Comparison of ENCODE assay signal across 27 cellular contexts in the genomic region with DNA sequence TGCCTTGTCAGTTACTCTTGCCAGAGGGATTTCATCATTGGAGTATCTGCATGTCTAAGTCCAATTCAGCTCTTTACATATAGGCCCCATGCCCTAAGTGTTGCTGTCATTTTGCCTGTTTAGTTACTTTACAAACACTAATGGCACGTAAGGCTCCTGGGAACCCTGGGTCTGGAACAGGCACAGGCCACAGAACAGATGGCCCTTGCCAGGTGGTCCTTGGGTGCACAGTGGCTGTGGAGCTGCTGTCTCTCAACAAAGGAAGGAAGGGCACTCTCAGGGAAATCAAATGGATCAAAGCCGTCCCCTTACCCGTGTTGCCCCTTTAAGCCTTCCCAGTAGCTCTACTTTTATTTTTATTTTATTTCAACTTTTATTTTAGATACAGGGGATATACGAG. TPM values are rescaled to one million over a fixed set of nuclear protein-coding genes. Genes with fewer than 3 reads are reported as not detected.
A peak's percentile ranks its signal among the peaks of the same experiment; 100 is the strongest.
DNase-seq lines count a peak whose midpoint lies in the region; ATAC-seq, FAIRE-seq and TF ChIP-seq lines count a peak whose summit lies in the region.
"Had no signal": no experiment of that assay in that cellular context is flagged by ENCODE, and none has a peak within 500 bp of the region (broad histone marks: within the 10 kb centered on the region; RNA-seq: fewer than 3 reads in every experiment).

No MANE protein-coding gene starts in this region.

- no peaks in the 10 kb centered on the region for H3K9me2 ChIP-seq in GM23248 (ENCODE audit: insufficient read depth)

- in situ Hi-C loops in GM23248 (cut with MboI): no loop called here

- H3K27me3 ChIP-seq in GM23248 (replicated peaks; ENCODE audit: insufficient read depth) (no peaks in the 10 kb centered on the region), astrocyte (ENCODE audit: insufficient read depth, low read length) (no peaks in the 10 kb centered on the region)
- H3K27me3 ChIP-seq: hepatocyte, right lobe of liver, upper lobe of right lung had no signal

- 98% methylated on average over 4 of the region's 4 CpGs for WGBS in GM23248 (ENCODE audit: low coverage in 1 of 2, low lambda C conversion rate in 2 of 2, missing lambda C conversion rate in 2 of 2), 2 experiments
- WGBS in mesodermal cell (ENCODE audit: insufficient coverage in 2 of 2), 2 experiments: 86% methylated on average over 1 of the region's 4 CpGs; no CpG with 5 or more reads in 1 of the 2 experiments

- H3K4me3 Mint-ChIP-seq in astrocyte (ENCODE audit: unreplicated experiment): no peak overlapping the region
- H3K4me3 Mint-ChIP-seq: CD14-positive monocyte; effector memory CD8-positive, alpha-beta T cell; memory B cell; stimulated activated memory B cell treated with anti-CD40 and anti-IgM and Interleukin-4, amounts not matched to agents 10 μg/mL and 1 μg/mL and 100 μg/mL, for 72 hours had no signal

- no peak for TF ChIP-seq POLR2A in GM12892 (IDR thresholded peaks at IDR 0.05; ENCODE audit: low read depth, low read length)

- peaks cover 68% of the 10 kb centered on the region for H3K4me1 ChIP-seq in GM23248 (ENCODE audit: insufficient read depth)
- peaks cover 72% of the 10 kb centered on the region for H3K4me1 ChIP-seq in astrocyte (ENCODE audit: insufficient read depth, low read length)
- peaks cover 43% of the 10 kb centered on the region for H3K4me1 ChIP-seq in mesodermal cell (ENCODE audit: control insufficient read depth, insufficient read depth, low read length, poor library complexity, severe bottlenecking)

- TF ChIP-seq CTCF in astrocyte (IDR thresholded peaks at IDR 0.05; ENCODE audit: insufficient read depth, low read depth, low read length): no peak

- peak overlapping the region; percentile 95 for H3K27ac Mint-ChIP-seq in astrocyte (ENCODE audit: unreplicated experiment)
- H3K27ac Mint-ChIP-seq: activated naive CD4-positive, alpha-beta T cell treated with anti-CD3 and anti-CD28 coated beads, Interleukin-2, amount 50 U/mL, for 72 hours; effector memory CD8-positive, alpha-beta T cell; memory B cell had no signal

- peaks cover 81% of the 10 kb centered on the region for H3K4me1 Mint-ChIP-seq in astrocyte (ENCODE audit: low read depth, unreplicated experiment)

- FAIRE-seq in astrocyte (lab: Jason Lieb, UNC) (no peak), GM12892 (lab: Jason Lieb, UNC) (no peak), HTR-8/SVneo (lab: Jason Lieb, UNC) (no peak)
- FAIRE-seq: frontal cortex had no signal

- H3K9me3 ChIP-seq in GM23248 (ENCODE audit: low read depth) (no peaks in the 10 kb centered on the region), astrocyte (ENCODE audit: insufficient read depth, low read depth, low read length) (peaks cover 5% of the 10 kb centered on the region), mesodermal cell (ENCODE audit: control insufficient read depth, low read length) (peaks cover 18% of the 10 kb centered on the region)
- H3K9me3 ChIP-seq: right lobe of liver, upper lobe of right lung had no signal

- no peaks in the 10 kb centered on the region for H3K27me3 Mint-ChIP-seq in astrocyte (ENCODE audit: low read depth, unreplicated experiment)
- H3K27me3 Mint-ChIP-seq: memory B cell; stimulated activated memory B cell treated with anti-CD40 and anti-IgM and Interleukin-4, amounts not matched to agents 10 μg/mL and 1 μg/mL and 100 μg/mL, for 72 hours had no signal

- H3K9me3 Mint-ChIP-seq in astrocyte (ENCODE audit: unreplicated experiment): peaks cover 10% of the 10 kb centered on the region

- peaks cover 18% of the 10 kb centered on the region for H3K36me3 Mint-ChIP-seq in astrocyte (ENCODE audit: low read depth, unreplicated experiment)
- H3K36me3 Mint-ChIP-seq: activated naive CD4-positive, alpha-beta T cell treated with anti-CD3 and anti-CD28 coated beads, Interleukin-2, amount 50 U/mL, for 72 hours had no signal

- H3F3A ChIP-seq in GM23248 (ENCODE audit: insufficient read depth): peaks cover 95% of the 10 kb centered on the region

- H3K4me2 ChIP-seq in GM23248 (ENCODE audit: unreplicated experiment) (no peak overlapping the region), astrocyte (ENCODE audit: low read length) (peak overlapping the region; percentile 67)
- H3K4me2 ChIP-seq: hepatocyte, KMS-11 had no signal

- ATAC-seq in HG03469 (IDR thresholded peaks at IDR 0.05; ENCODE audit: unreplicated experiment): no peak
- ATAC-seq: activated naive CD4-positive, alpha-beta T cell treated with anti-CD3 and anti-CD28 coated beads, Interleukin-2, amount 50 U/mL, for 72 hours; effector memory CD8-positive, alpha-beta T cell; stimulated activated memory B cell treated with anti-CD40 and anti-IgM and Interleukin-4, amounts not matched to agents 10 μg/mL and 1 μg/mL and 100 μg/mL, for 72 hours; upper lobe of right lung had no signal

- peaks cover 10% of the 10 kb centered on the region for H3K36me3 ChIP-seq in GM23248 (ENCODE audit: low read depth)
- peaks cover 7% of the 10 kb centered on the region for H3K36me3 ChIP-seq in astrocyte (ENCODE audit: insufficient read depth, low read length)
- peaks cover 32% of the 10 kb centered on the region for H3K36me3 ChIP-seq in mesodermal cell (ENCODE audit: control insufficient read depth, insufficient read depth, low read length)
- H3K36me3 ChIP-seq: right lobe of liver, upper lobe of right lung had no signal

- DNase-seq in GM23248 (peak; percentile 2), NCI-H524 (lab: John Stamatoyannopoulos, UW) (peak; percentile 94 to 99), astrocyte (ENCODE audit: low read depth) (no peak), MV-4-11 (lab: John Stamatoyannopoulos, UW) (no peak), GM12892 (ENCODE audit: insufficient read length) (no peak), HTR-8/SVneo (ENCODE audit: insufficient read length, low spot score) (no peak)
- DNase-seq: activated CD4-positive, alpha-beta T cell treated with anti-CD3 and anti-CD28 coated beads for 1 hour; activated T-cell treated with anti-CD3 and anti-CD28 coated beads for 4 hours; effector memory CD8-positive, alpha-beta T cell; left cardiac atrium; NCI-H1436; NCI-H2107; NCI-H526; right lobe of liver; stimulated activated CD4-positive, alpha-beta T cell treated with anti-CD3 and anti-CD28 coated beads, Interleukin-4, amount 100 ng/mL, for 24 hours; substantia nigra; upper lobe of right lung had no signal

- peaks cover 30% of the 10 kb centered on the region for H4K20me1 ChIP-seq in GM23248 (ENCODE audit: insufficient read depth)
- peaks cover 90% of the 10 kb centered on the region for H4K20me1 ChIP-seq in astrocyte (ENCODE audit: insufficient read depth, low read length)

- H2AFZ ChIP-seq in GM23248 (no peak overlapping the region), astrocyte (ENCODE audit: low read depth, low read length) (no peak overlapping the region)
- H2AFZ ChIP-seq: hepatocyte had no signal

- H3K27ac ChIP-seq in GM23248: peak overlapping the region; percentile 49
- H3K27ac ChIP-seq in astrocyte (ENCODE audit: low read depth, low read length): peak overlapping the region; percentile 90
- H3K27ac ChIP-seq in mesodermal cell (ENCODE audit: low read depth, low read length, severe bottlenecking): peak overlapping the region; percentile 85
- H3K27ac ChIP-seq: coronary artery, hepatocyte, KMS-11, right lobe of liver, upper lobe of right lung had no signal

- no peak overlapping the region for H3K4me3 ChIP-seq in GM23248
- H3K4me3 ChIP-seq in astrocyte (ENCODE audit: insufficient read depth, low read depth, low read length): no peak overlapping the region
- no peak overlapping the region for H3K4me3 ChIP-seq in mesodermal cell (ENCODE audit: extremely low read depth, insufficient read depth, low read length, poor library complexity, severe bottlenecking)
- H3K4me3 ChIP-seq: coronary artery, hepatocyte, right lobe of liver, upper lobe of right lung had no signal

- H3K9ac ChIP-seq in GM23248 (no peak overlapping the region), astrocyte (ENCODE audit: low read length) (peak overlapping the region; percentile 71)
- H3K9ac ChIP-seq: KMS-11 had no signal

- H3K79me2 ChIP-seq in GM23248 (ENCODE audit: insufficient read depth): peaks cover 100% of the 10 kb centered on the region
- peaks cover 100% of the 10 kb centered on the region for H3K79me2 ChIP-seq in astrocyte (ENCODE audit: insufficient read depth, low read length)

RNA-seq across cellular contexts. Expression of a gene that starts 21.6 kb away (rescaled TPM):
- 171 and 198 TPM in 2 replicates for total RNA-seq in GM23248 (2014; rRNA removed; shearing (Covaris generic))
- polyA plus RNA-seq in GM23248 (2016; fragmentation: Nextera tagmentation; extraction: Ambion mirVana): 19.0 and 28.1 TPM in 2 replicates
- 291 and 347 TPM in 2 replicates for total RNA-seq in astrocyte
- polyA plus RNA-seq in mesodermal cell (2013, experiment 1 of 2): 49.7 TPM
- 42.9 TPM for polyA plus RNA-seq in mesodermal cell (2013, experiment 2 of 2)
- 77.8 TPM for polyA plus RNA-seq in GM12892 (2012; ENCODE audit: missing spikeins)

Comparison
In these comparisons a context has a peak if more than half of its experiments do, and no peak if none do; other contexts are left out.
1. DNase-seq: peak in GM23248 (single experiment) and NCI-H524 (2 of 2); none in astrocyte (single experiment), MV-4-11 (single experiment), GM12892 (single experiment) and HTR-8/SVneo (single experiment).
2. Peak in every context shown above with its lines, with median percentiles within 50 percentile points of each other: H3K27ac ChIP-seq.